1 cellular context compared by ENCODE assay signal in genomic region chr12:85835810-85836715, GRCh38.
TF ChIP-seq lines count a peak whose summit lies in the region.

Gene RASSF9 (minus strand): TSS chr12:85836409. CDS start chr12:85836201, 208 bp downstream.

TF ChIP-seq in HepG2, 621 proteins besides CTCF, POLR2A, EP300 and RAD21 (continued from another document):
- 0 out of 2 replicates have a peak, but pooled peaks have one; percentile 21 for TF ChIP-seq ZNF281 (CRISPR knock-in tag; IDR thresholded peaks at IDR 0.05; ENCODE audit: borderline replicate concordance)
- no peak for TF ChIP-seq SOX13 (IDR thresholded peaks at IDR 0.05)
- peak in 1 of 2 experiments; percentile 10; a peak in 1 of 4 replicates for TF ChIP-seq SOX13 (CRISPR knock-in tag; conservative IDR thresholded peaks at IDR 0.05 in 1 of 2, IDR thresholded peaks at IDR 0.05 in 1 of 2)
- peak; percentile 86 for TF ChIP-seq CEBPB (IDR thresholded peaks at IDR 0.05; ENCODE audit: borderline replicate concordance, low read depth, low read length)
- TF ChIP-seq PAWR (CRISPR knock-in tag; IDR thresholded peaks at IDR 0.05; ENCODE audit: borderline replicate concordance): no peak
- no peak for TF ChIP-seq SOX6 (IDR thresholded peaks at IDR 0.05)
- peak; percentile 34; the same call in 1 of the 2 replicates for TF ChIP-seq SOX6 (CRISPR knock-in tag; IDR thresholded peaks at IDR 0.05)
- peak; percentile 66 for TF ChIP-seq CEBPG (CRISPR knock-in tag; IDR thresholded peaks at IDR 0.05)
- TF ChIP-seq KDM4B (CRISPR knock-in tag; IDR thresholded peaks at IDR 0.05): no peak
